ENCODE assay signal across 8 cellular contexts in genomic region chr12:44317651-44318126, GRCh38.
A peak's percentile ranks its signal among the peaks of the same experiment; 100 is the strongest.
DNase-seq lines count a peak whose midpoint lies in the region; ATAC-seq and TF ChIP-seq lines count a peak whose summit lies in the region.

No MANE protein-coding gene starts in this region.

- DNase-seq in EH (ENCODE audit: low read depth) (peak; percentile 39), OCI-M1 (lab: John Stamatoyannopoulos, UW) (peak; percentile 65), foreskin keratinocyte (no peak), dedifferentiated amniotic fluid mesenchymal stem cell (ENCODE audit: extremely low spot score) (no peak)
- no peak for DNase-seq in stimulated activated naive CD4-positive, alpha-beta T cell treated with Interleukin-2 at 50 U/mL for 16 hours (lab: John Stamatoyannopoulos, UW)
- DNase-seq in activated CD4-positive, alpha-beta T cell treated with anti-CD3 and anti-CD28 coated beads, Interleukin-2, amount 50 U/mL, for 4 hours = no peak

- ATAC-seq in GM19455 (IDR thresholded peaks at IDR 0.05; ENCODE audit: unreplicated experiment) = peak; percentile 81
- ATAC-seq in HG03442 (IDR thresholded peaks at IDR 0.05; ENCODE audit: unreplicated experiment) = peak; percentile 94
- peak; percentile 90 for ATAC-seq in foreskin keratinocyte

- no peak overlapping the region for H3K27ac ChIP-seq in foreskin keratinocyte

- H3K4me1 ChIP-seq in foreskin keratinocyte = no peaks in the 10 kb centered on the region

- peak; percentile 64 for TF ChIP-seq CTCF in foreskin keratinocyte (conservative IDR thresholded peaks at IDR 0.05)

- H3K27me3 ChIP-seq in foreskin keratinocyte = no peaks in the 10 kb centered on the region

Comparison
In these comparisons a context has a peak if more than half of its experiments do, and no peak if none do; other contexts are left out.
1. DNase-seq: peak in EH (single experiment) and OCI-M1 (single experiment); none in foreskin keratinocyte (0 of 2), dedifferentiated amniotic fluid mesenchymal stem cell (single experiment), stimulated activated naive CD4-positive, alpha-beta T cell treated with Interleukin-2 at 50 U/mL for 16 hours (single experiment) and activated CD4-positive, alpha-beta T cell treated with anti-CD3 and anti-CD28 coated beads, Interleukin-2, amount 50 U/mL, for 4 hours (0 of 2).
2. Peak in every context shown above with its lines, with median percentiles within 50 percentile points of each other: ATAC-seq.